ENCODE assay signal across 1 cellular context in genomic region chr10:2150315-2150714, GRCh38.
TF ChIP-seq lines count a peak whose summit lies in the region.

No MANE protein-coding gene starts in this region.

TF ChIP-seq in H1, 55 proteins besides CTCF, POLR2A, EP300 and RAD21:
- no peak for TF ChIP-seq POU5F1 (IDR thresholded peaks at IDR 0.05; ENCODE audit: low read depth, low read length)
- no peak for TF ChIP-seq YY1 (IDR thresholded peaks at IDR 0.05; ENCODE audit: low read depth, low read length)
- no peak for TF ChIP-seq CEBPB (IDR thresholded peaks at IDR 0.05; ENCODE audit: low read depth, low read length)
- no peak for TF ChIP-seq JUND (IDR thresholded peaks at IDR 0.05; ENCODE audit: low read length)
- TF ChIP-seq, protein P1, sequence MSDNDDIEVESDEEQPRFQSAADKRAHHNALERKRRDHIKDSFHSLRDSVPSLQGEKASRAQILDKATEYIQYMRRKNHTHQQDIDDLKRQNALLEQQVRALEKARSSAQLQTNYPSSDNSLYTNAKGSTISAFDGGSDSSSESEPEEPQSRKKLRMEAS (IDR thresholded peaks at IDR 0.05): no peak
- no peak for TF ChIP-seq GABPA (IDR thresholded peaks at IDR 0.05; ENCODE audit: borderline replicate concordance, insufficient read depth, low read length)
